In the genomic region with DNA sequence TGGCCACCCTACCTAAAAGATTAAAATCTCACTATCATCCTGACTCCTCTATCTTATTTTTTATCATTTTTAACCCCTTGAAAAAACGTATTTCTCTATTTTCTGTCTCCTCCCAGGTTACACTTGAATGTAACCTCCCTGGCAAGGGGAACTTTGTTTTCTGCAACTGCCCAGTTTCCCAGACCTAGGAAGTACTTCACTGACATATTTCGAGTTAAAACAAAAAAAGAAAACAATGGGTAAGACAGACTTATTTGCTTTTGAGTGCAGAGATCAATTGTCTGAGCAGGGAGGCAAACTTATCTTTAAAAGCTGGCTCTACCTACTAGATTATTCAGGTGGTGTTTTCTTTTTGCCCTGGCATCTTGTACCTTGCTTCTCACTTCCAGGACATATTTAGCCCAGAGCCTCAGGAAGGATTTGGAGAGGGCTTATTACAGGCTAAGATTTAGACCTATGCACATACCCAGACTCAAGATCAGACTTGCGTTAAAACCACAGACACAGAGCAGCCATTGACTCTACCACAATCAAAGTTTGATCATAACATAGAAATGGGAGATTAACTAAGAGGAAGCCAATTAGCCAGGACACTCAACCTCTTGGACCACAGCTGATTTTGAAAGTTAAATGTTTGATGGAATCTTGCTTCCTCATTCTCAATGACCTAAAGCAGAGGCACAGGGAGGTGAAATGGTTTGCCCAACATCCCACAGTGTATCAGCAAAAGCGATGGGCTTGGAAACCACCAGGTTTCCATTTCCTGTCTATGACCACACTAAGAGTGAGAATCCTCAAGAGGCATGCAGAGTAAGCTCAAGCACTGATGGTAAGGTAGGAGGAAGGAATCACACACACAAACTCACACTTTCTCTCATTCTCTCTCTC, we compare ENCODE assay signal across 10 cellular contexts.
DNase-seq lines count a peak whose midpoint lies in the region; ATAC-seq and TF ChIP-seq lines count a peak whose summit lies in the region.
"Had no signal": no experiment of that assay in that cellular context is flagged by ENCODE, and none has a peak within 500 bp of the region (broad histone marks: within the 10 kb centered on the region; RNA-seq: fewer than 3 reads in every experiment).

No MANE protein-coding gene starts in this region.

- H3K9me3 ChIP-seq in MG63 = peaks cover 6% of the 10 kb centered on the region; the same call in 1 of the 2 replicates
- H3K9me3 ChIP-seq: thoracic aorta had no signal

- TF ChIP-seq POLR2A in NB4 (IDR thresholded peaks at IDR 0.05; ENCODE audit: extremely low read depth, insufficient read length) = no peak

- TF ChIP-seq CTCF in NB4 (IDR thresholded peaks at IDR 0.05; ENCODE audit: low read depth, low read length) = no peak

- H3K4me3 ChIP-seq in NB4 (ENCODE audit: low read depth, low read length) = no peak overlapping the region
- H3K4me3 ChIP-seq in MG63 = no peak overlapping the region
- H3K4me3 ChIP-seq: thoracic aorta had no signal

- no peaks in the 10 kb centered on the region for H3K36me3 ChIP-seq in MG63
- H3K36me3 ChIP-seq: thoracic aorta had no signal

- H3K27me3 ChIP-seq in MG63 = no peaks in the 10 kb centered on the region

- ATAC-seq in HG02840 (IDR thresholded peaks at IDR 0.05; ENCODE audit: low FRiP score, unreplicated experiment) = peak; percentile 89

- peak; percentile 23 for DNase-seq in activated CD4-positive, alpha-beta T cell treated with anti-CD3 and anti-CD28 coated beads for 48 hours
- DNase-seq in activated CD4-positive, alpha-beta T cell treated with anti-CD3 and anti-CD28 coated beads, Interleukin-2, amount 50 U/mL, for 4 hours = no peak
- DNase-seq in NB4 (ENCODE audit: low read depth) (peak; percentile 89), renal cortical epithelial cell (ENCODE audit: low read depth) (peak; percentile 57), MG63 (no peak), HuH-7.5 (ENCODE audit: low spot score) (no peak), NCI-H1436 (lab: John Stamatoyannopoulos, UW) (no peak)
- DNase-seq: activated B cell treated with CpG ODN at 0.5 μM for 24 hours had no signal

Comparison
In these comparisons a context has a peak if more than half of its experiments do, and no peak if none do; other contexts are left out.
1. DNase-seq: peak in activated CD4-positive, alpha-beta T cell treated with anti-CD3 and anti-CD28 coated beads for 48 hours (single experiment), NB4 (single experiment) and renal cortical epithelial cell (single experiment); none in activated CD4-positive, alpha-beta T cell treated with anti-CD3 and anti-CD28 coated beads, Interleukin-2, amount 50 U/mL, for 4 hours (0 of 2), MG63 (single experiment), HuH-7.5 (single experiment) and NCI-H1436 (single experiment).